In the genomic region with DNA sequence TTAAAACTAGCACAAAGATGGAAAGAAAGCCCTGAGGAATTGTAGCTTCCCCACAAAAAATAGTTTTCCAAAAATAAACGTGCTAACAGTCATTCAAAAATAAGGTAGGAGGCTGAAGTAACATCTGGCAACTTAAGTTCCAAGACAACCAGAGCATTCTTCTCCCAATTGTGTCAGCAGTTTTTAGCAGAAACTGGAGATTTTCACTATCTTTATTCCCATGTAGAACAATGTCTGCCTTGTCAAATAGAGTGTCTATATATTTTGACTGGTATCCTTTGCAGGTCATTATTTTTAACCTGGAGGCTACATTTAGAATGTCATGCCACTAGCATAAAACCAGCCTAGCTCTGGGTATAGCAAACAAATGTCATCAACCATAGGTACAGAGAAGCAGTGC, we compare ENCODE assay signal across 20 cellular contexts. TPM values are rescaled to one million over a fixed set of nuclear protein-coding genes. Genes with fewer than 3 reads are reported as not detected.
A peak's percentile ranks its signal among the peaks of the same experiment; 100 is the strongest.
DNase-seq lines count a peak whose midpoint lies in the region; ATAC-seq lines count a peak whose summit lies in the region.
"Had no signal": no experiment of that assay in that cellular context is flagged by ENCODE, and none has a peak within 500 bp of the region (broad histone marks: within the 10 kb centered on the region; RNA-seq: fewer than 3 reads in every experiment).

No MANE protein-coding gene starts in this region.

- no peak overlapping the region for H3K4me3 ChIP-seq in trophoblast cell (ENCODE audit: low read depth, low read length)
- H3K4me3 ChIP-seq: A549, GM12878 had no signal

- no peaks in the 10 kb centered on the region for H3K36me3 Mint-ChIP-seq in T-cell
- H3K36me3 Mint-ChIP-seq: CD4-positive, alpha-beta memory T cell had no signal

- H3K4ac ChIP-seq in trophoblast cell (ENCODE audit: low read depth, low read length): no peak overlapping the region

- H3K79me2 ChIP-seq in trophoblast cell (ENCODE audit: control insufficient read depth, insufficient read depth, low read length, poor library complexity): no peaks in the 10 kb centered on the region

- H3K27ac Mint-ChIP-seq in T-cell: no peak overlapping the region
- H3K27ac Mint-ChIP-seq: CD4-positive, alpha-beta memory T cell had no signal

- H2BK12ac ChIP-seq in trophoblast cell (ENCODE audit: low read length): no peak overlapping the region

- in situ Hi-C loops in SK-MEL-5 (cut with HindIII; ENCODE audit: low pct_unique_long_range_greater_than_20kb, low sequenced_read_pairs): no loop called here

- peaks cover 2% of the 10 kb centered on the region for H3K79me1 ChIP-seq in trophoblast cell (ENCODE audit: low read length)

- H3K9ac ChIP-seq in trophoblast cell (ENCODE audit: low read length): no peak overlapping the region

- POLR2A ChIA-PET in T-cell (lab: Charles Lee): no interaction called here

- peaks cover 7 to 21% (median 16%) of the 10 kb centered on the region in 3 donors for H3K9me3 Mint-ChIP-seq in T-cell

- no peaks in the 10 kb centered on the region for H3K4me1 Mint-ChIP-seq in T-cell
- H3K4me1 Mint-ChIP-seq: CD4-positive, alpha-beta memory T cell had no signal

- H2BK120ac ChIP-seq in trophoblast cell (ENCODE audit: insufficient read depth, low read length, poor library complexity): no peak overlapping the region

- H4K91ac ChIP-seq in trophoblast cell (ENCODE audit: low read depth, low read length): no peak overlapping the region

- DNase-seq in COLO829 (ENCODE audit: low spot score) (peak; percentile 72), SK-MEL-5 (ENCODE audit: low read depth, low spot score) (peak; percentile 84), inferior parietal cortex (ENCODE audit: extremely low spot score) (peak; percentile 17), trophoblast cell (no peak), NCI-H1436 (lab: John Stamatoyannopoulos, UW) (no peak), T-cell (no peak)
- DNase-seq: 8988T; ACHN; C1 segment of cervical spinal cord; Caco-2; CD4-positive, alpha-beta memory T cell; DMS 273 treated with DMSO at 0.1 percent for 48 hours; DMS79; EL; GDM1; GOT3; HCEC 1CT had no signal

- H2AFZ ChIP-seq in trophoblast cell (ENCODE audit: insufficient read depth, low read length, poor library complexity): no peak overlapping the region

- H3K4me1 ChIP-seq in trophoblast cell (ENCODE audit: control insufficient read depth in 1 of 2, insufficient read depth in 2 of 2, low read length in 2 of 2): peaks cover 3 to 6% of the 10 kb centered on the region in 2 experiments
- H3K4me1 ChIP-seq: Caco-2 had no signal

- H3K9me3 ChIP-seq in trophoblast cell (ENCODE audit: insufficient read depth, low read depth, low read length): no peaks in the 10 kb centered on the region
- H3K9me3 ChIP-seq: A549, Caco-2 had no signal

- no peak overlapping the region for H3K4me2 ChIP-seq in trophoblast cell (ENCODE audit: low read length)
- H3K4me2 ChIP-seq: A549 had no signal

- H3K4me3 Mint-ChIP-seq in T-cell: no peak overlapping the region
- H3K4me3 Mint-ChIP-seq: CD4-positive, alpha-beta memory T cell had no signal

- H3K27ac ChIP-seq in trophoblast cell (ENCODE audit: low read depth, low read length): peak overlapping the region; percentile 58
- H3K27ac ChIP-seq: A549 had no signal

- H3K18ac ChIP-seq in trophoblast cell (ENCODE audit: low read length): no peak overlapping the region

- no peak overlapping the region for H2BK5ac ChIP-seq in trophoblast cell (ENCODE audit: low read depth, low read length, poor library complexity)

- no CpG with 5 or more reads among the region's 1 CpG for WGBS in trophoblast cell (ENCODE audit: extremely low coverage, insufficient coverage, insufficient read length)

- CTCF ChIA-PET in T-cell (lab: Charles Lee): no interaction called here

- H3K27me3 ChIP-seq in trophoblast cell (ENCODE audit: insufficient read depth, low read length): no peaks in the 10 kb centered on the region

- H2AK5ac ChIP-seq in trophoblast cell (ENCODE audit: low read length): no peak overlapping the region

- ATAC-seq in T-cell (replicated peaks in 1 of 4) (no peak), GM21515 (IDR thresholded peaks at IDR 0.05; ENCODE audit: unreplicated experiment) (no peak)
- ATAC-seq: A549, GM12878 had no signal

- no peak overlapping the region for H4K12ac ChIP-seq in trophoblast cell (ENCODE audit: low read depth, low read length)

- H3K27me3 Mint-ChIP-seq in T-cell: no peaks in the 10 kb centered on the region
- H3K27me3 Mint-ChIP-seq: CD4-positive, alpha-beta memory T cell had no signal

- H3K14ac ChIP-seq in trophoblast cell (ENCODE audit: low read length): no peak overlapping the region

- no peaks in the 10 kb centered on the region for H3K36me3 ChIP-seq in trophoblast cell (ENCODE audit: control insufficient read depth in 1 of 2, insufficient read depth in 2 of 2, low read length in 2 of 2)

- H3K23ac ChIP-seq in trophoblast cell (ENCODE audit: low read length): no peak overlapping the region

- no peak overlapping the region for H4K8ac ChIP-seq in trophoblast cell (ENCODE audit: low read depth, low read length)

RNA-seq across cellular contexts. Expression of a gene that starts 10.8 kb away (rescaled TPM):
- 1,105 and 1,258 TPM in 2 replicates for total RNA-seq in SK-MEL-5 (2014; rRNA removed; shearing (Covaris generic))
- 457 and 517 TPM in 2 replicates for polyA plus RNA-seq in SK-MEL-5 (2015; cell fraction: cytosol; rRNA removed)
- polyA plus RNA-seq in SK-MEL-5 (2015; cell fraction: nucleus; rRNA removed): 286 and 313 TPM in 2 replicates
- polyA plus RNA-seq in trophoblast cell (2013): 0.85 and 1.0 TPM in 2 replicates
- not detected for total RNA-seq in T-cell
- total RNA-seq: Caco-2; CD4-positive, alpha-beta memory T cell; GM12878 had no signal
- polyA plus RNA-seq: CD4-positive, alpha-beta memory T cell had no signal

Comparison
In these comparisons a context has a peak if more than half of its experiments do, and no peak if none do; other contexts are left out.
1. DNase-seq: peak in COLO829 (single experiment), SK-MEL-5 (single experiment) and inferior parietal cortex (single experiment); none in trophoblast cell (0 of 2), NCI-H1436 (single experiment) and T-cell (0 of 34).
2. RNA of a gene that starts 10.8 kb away (total RNA-seq): 1,105 to 1,258 TPM in SK-MEL-5; not detected in T-cell; every median in the first group is over 1,000 times any median in the second.